ENCODE assay signal across 30 cellular contexts in genomic region chr10:35852721-35853120, GRCh38.
"Had no signal": no experiment of that assay in that cellular context is flagged by ENCODE, and none has a peak within 500 bp of the region (broad histone marks: within the 10 kb centered on the region; RNA-seq: fewer than 3 reads in every experiment).

No MANE protein-coding gene starts in this region.

- FAIRE-seq: colon, endometrium had no signal

- H3K4me1 ChIP-seq: body of pancreas, gastroesophageal sphincter had no signal

- H3K27me3 Mint-ChIP-seq: activated B cell treated with CpG ODN at 0.5 μM for 24 hours; activated CD8-positive, alpha-beta T cell treated with anti-CD3 and anti-CD28 coated beads for 36 hours; T-helper 17 cell had no signal

- H3K36me3 ChIP-seq: gastroesophageal sphincter, WERI-Rb-1 had no signal

- H3K9me3 Mint-ChIP-seq: activated B cell treated with CpG ODN at 0.5 μM for 24 hours; activated T-helper 17 cell treated with anti-CD3 and anti-CD28 coated beads, Interleukin-2, amount 50 U/mL, for 72 hours; T-helper 2 cell treated with Interferon-gamma antibody and Interleukin-4, amounts not matched to agents 5 μg/mL and 100 μg/mL, for 36 hours had no signal

- H3K9me3 ChIP-seq: body of pancreas, gastroesophageal sphincter had no signal

- H3K27ac ChIP-seq: body of pancreas, gastroesophageal sphincter, WERI-Rb-1 had no signal

- ATAC-seq: activated CD4-positive, CD25-positive, alpha-beta regulatory T cell treated with anti-CD3 and anti-CD28 coated beads, Interleukin-2, amount 50 U/mL, for 24 hours; activated CD8-positive, alpha-beta T cell treated with anti-CD3 and anti-CD28 coated beads for 36 hours; activated T-cell treated with anti-CD3 and anti-CD28 coated beads, Interleukin-2, amount 50 U/mL, for 4 hours; activated T-helper 17 cell treated with anti-CD3 and anti-CD28 coated beads, Interleukin-2, amount 50 U/mL, for 72 hours; body of pancreas; esophagus mucosa; gastroesophageal sphincter; T-helper 17 cell had no signal

- H3K4me3 ChIP-seq: body of pancreas, gastroesophageal sphincter had no signal

- H3K27ac Mint-ChIP-seq: activated B cell treated with CpG ODN at 0.5 μM for 24 hours; activated CD8-positive, alpha-beta T cell treated with anti-CD3 and anti-CD28 coated beads for 36 hours; activated naive CD8-positive, alpha-beta T cell; activated T-helper 17 cell treated with anti-CD3 and anti-CD28 coated beads, Interleukin-2, amount 50 U/mL, for 72 hours; T-helper 17 cell; T-helper 2 cell treated with Interferon-gamma antibody and Interleukin-4, amounts not matched to agents 5 μg/mL and 100 μg/mL, for 36 hours had no signal

- H3K27me3 ChIP-seq: body of pancreas, gastroesophageal sphincter had no signal

- H3K4me3 Mint-ChIP-seq: activated B cell treated with CpG ODN at 0.5 μM for 24 hours; activated CD8-positive, alpha-beta T cell treated with anti-CD3 and anti-CD28 coated beads for 36 hours; activated naive CD8-positive, alpha-beta T cell; activated T-cell treated with anti-CD3 and anti-CD28 coated beads, Interleukin-2, amount 50 U/mL, for 4 hours; activated T-helper 17 cell treated with anti-CD3 and anti-CD28 coated beads, Interleukin-2, amount 50 U/mL, for 72 hours; T-helper 17 cell; T-helper 2 cell treated with Interferon-gamma antibody and Interleukin-4, amounts not matched to agents 5 μg/mL and 100 μg/mL, for 36 hours had no signal

- H3K4me1 Mint-ChIP-seq: activated B cell treated with CpG ODN at 0.5 μM for 24 hours; activated T-helper 17 cell treated with anti-CD3 and anti-CD28 coated beads, Interleukin-2, amount 50 U/mL, for 72 hours; T-helper 17 cell had no signal

- DNase-seq: activated B cell treated with CpG ODN at 0.5 μM for 24 hours; activated CD4-positive, alpha-beta T cell treated with anti-CD3 and anti-CD28 coated beads for 48 hours; activated CD4-positive, alpha-beta T cell treated with anti-CD3 and anti-CD28 coated beads, Interleukin-2, amount 50 U/mL, for 1 hour; activated CD4-positive, alpha-beta T cell treated with anti-CD3 and anti-CD28 coated beads, Interleukin-2, amount 50 U/mL, for 48 hours; activated CD8-positive, alpha-beta memory T cell treated with anti-CD3 and anti-CD28 coated beads for 24 hours; activated CD8-positive, alpha-beta T cell treated with anti-CD3 and anti-CD28 coated beads for 36 hours; activated effector memory CD4-positive, alpha-beta T cell treated with Interleukin-2 at 50 U/mL for 16 hours; activated gamma-delta T cell treated with Interleukin-2 at 50 U/mL for 16 hours; activated naive CD4-positive, alpha-beta T cell treated with anti-CD3 and anti-CD28 coated beads, Interleukin-2, amount 50 U/mL, for 16 hours; activated naive CD4-positive, alpha-beta T cell treated with Interleukin-2 at 50 U/mL for 16 hours; activated T-cell treated with anti-CD3 and anti-CD28 coated beads, Interleukin-2, amount 50 U/mL, for 4 hours; amniotic stem cell; anterior cingulate cortex; body of pancreas; caudate nucleus; cortex of kidney; effector CD8-positive, alpha-beta T cell; foreskin melanocyte; T-helper 1 cell; T-helper 17 cell; T1000; WERI-Rb-1 had no signal

- H3K36me3 Mint-ChIP-seq: activated naive CD8-positive, alpha-beta T cell had no signal
